In genomic region chr20:54726687-54727086, GRCh38 we compare ENCODE assay signal across 19 cellular contexts.
DNase-seq lines count a peak whose midpoint lies in the region; ATAC-seq, FAIRE-seq and TF ChIP-seq lines count a peak whose summit lies in the region.
"Had no signal": no experiment of that assay in that cellular context is flagged by ENCODE, and none has a peak within 500 bp of the region (broad histone marks: within the 10 kb centered on the region; RNA-seq: fewer than 3 reads in every experiment).

No MANE protein-coding gene starts in this region.

- no peak for TF ChIP-seq EP300 in SK-N-SH (IDR thresholded peaks at IDR 0.05; ENCODE audit: borderline replicate concordance in 1 of 2, low read depth in 1 of 2, low read length in 1 of 2)

- H3K27ac ChIP-seq in SK-N-SH (ENCODE audit: low read depth in 2 of 2, low read length in 1 of 2) (no peak overlapping the region), OCI-LY3 (ENCODE audit: low read length) (no peak overlapping the region), left lung (no peak overlapping the region)
- H3K27ac ChIP-seq: A549, epithelial cell of prostate, sigmoid colon had no signal

- H3K9ac ChIP-seq in SK-N-SH (no peak overlapping the region), Loucy (ENCODE audit: low read depth, low read length, poor library complexity, severe bottlenecking) (no peak overlapping the region), OCI-LY3 (ENCODE audit: low read length) (no peak overlapping the region)

- H3K36me3 ChIP-seq in SK-N-SH (replicated peaks in 1 of 2; ENCODE audit: control insufficient read depth in 1 of 2, insufficient read depth in 2 of 2, low read length in 1 of 2) (no peaks in the 10 kb centered on the region), Loucy (ENCODE audit: insufficient read depth, low read length) (no peaks in the 10 kb centered on the region), OCI-LY3 (replicated peaks; ENCODE audit: low read depth, low read length) (no peaks in the 10 kb centered on the region), left lung (no peaks in the 10 kb centered on the region)
- H3K36me3 ChIP-seq: sigmoid colon had no signal

- H3F3A ChIP-seq in SK-N-SH (replicated peaks; ENCODE audit: insufficient read depth) (no peaks in the 10 kb centered on the region), Loucy (ENCODE audit: low read depth) (no peaks in the 10 kb centered on the region)

- H3K4me3 ChIP-seq in SK-N-SH (ENCODE audit: low read depth in 2 of 2, low read length in 1 of 2) (no peak overlapping the region), Loucy (ENCODE audit: low read length, poor library complexity, severe bottlenecking) (no peak overlapping the region), OCI-LY3 (ENCODE audit: low read length) (no peak overlapping the region), left lung (no peak overlapping the region)
- H3K4me3 ChIP-seq: A549, sigmoid colon had no signal

- no peaks in the 10 kb centered on the region for H3K9me3 ChIP-seq in SK-N-SH
- no peaks in the 10 kb centered on the region for H3K9me3 ChIP-seq in Loucy (ENCODE audit: insufficient read depth, low read depth, low read length)
- no peaks in the 10 kb centered on the region for H3K9me3 ChIP-seq in OCI-LY3 (ENCODE audit: insufficient read depth, low read length)
- no peaks in the 10 kb centered on the region for H3K9me3 ChIP-seq in left lung
- H3K9me3 ChIP-seq: A549, sigmoid colon had no signal

- intact Hi-C loops in left lung (cut with DNase I): no loop called here

- H3K4me1 ChIP-seq in SK-N-SH (ENCODE audit: control insufficient read depth in 1 of 2, insufficient read depth in 2 of 2, low read depth in 1 of 2, low read length in 1 of 2) (no peaks in the 10 kb centered on the region), Loucy (ENCODE audit: insufficient read depth, low read length, poor library complexity, severe bottlenecking) (no peaks in the 10 kb centered on the region), OCI-LY3 (ENCODE audit: low read length) (peaks cover 15% of the 10 kb centered on the region), left lung (no peaks in the 10 kb centered on the region)
- H3K4me1 ChIP-seq: A549, sigmoid colon had no signal

- H3K27me3 ChIP-seq in SK-N-SH (ENCODE audit: insufficient read depth) (no peaks in the 10 kb centered on the region), Loucy (ENCODE audit: insufficient read depth, low read length, poor library complexity, severe bottlenecking) (no peaks in the 10 kb centered on the region), OCI-LY3 (ENCODE audit: low read depth, low read length) (no peaks in the 10 kb centered on the region), left lung (no peaks in the 10 kb centered on the region)
- H3K27me3 ChIP-seq: sigmoid colon had no signal

- WGBS in SK-N-SH (ENCODE audit: low lambda C conversion rate): 9% methylated on average over 4 of the region's 4 CpGs

- POLR2A ChIA-PET in SK-N-SH (lab: Yijun Ruan, JAX): no interaction called here

- peak; percentile 24; the same call in 1 of the 2 replicates for TF ChIP-seq RAD21 in SK-N-SH (IDR thresholded peaks at IDR 0.05; ENCODE audit: low read length)

- H3K4me2 ChIP-seq in SK-N-SH: no peak overlapping the region
- H3K4me2 ChIP-seq in Loucy (ENCODE audit: low read depth, low read length, poor library complexity, severe bottlenecking): no peak overlapping the region
- H3K4me2 ChIP-seq in OCI-LY3 (ENCODE audit: low read length): no peak overlapping the region
- H3K4me2 ChIP-seq: A549 had no signal

- H2AFZ ChIP-seq in SK-N-SH (ENCODE audit: low read depth) (no peak overlapping the region), Loucy (ENCODE audit: low read length) (no peak overlapping the region), OCI-LY3 (ENCODE audit: low read depth, low read length) (peak overlapping the region; percentile 10; the same call in 1 of the 2 replicates)

- CTCF ChIA-PET in SK-N-SH (lab: Yijun Ruan, JAX): interaction anchor here (1.2 to 2.6 kb wide), 3 partner anchors 11 to 46 kb away, joined by 3 to 13 read pairs (median 4); no protein-coding TSS in a partner anchor

- FAIRE-seq in H54 (lab: Jason Lieb, UNC): no peak
- FAIRE-seq: A549, bronchial epithelial cell, GM12891 had no signal

- H3K9me2 ChIP-seq in SK-N-SH (no peaks in the 10 kb centered on the region), Loucy (replicated peaks; ENCODE audit: low read depth, low read length) (no peaks in the 10 kb centered on the region)

- TF ChIP-seq POLR2A in H54 (IDR thresholded peaks at IDR 0.05; ENCODE audit: low read depth, low read length): no peak

- ATAC-seq in SK-N-SH treated with all-trans-retinoic acid at 6 μM for 48 hours: no peak
- peak; percentile 45 for ATAC-seq in left lung
- no peak for ATAC-seq in GM21526 (IDR thresholded peaks at IDR 0.05; ENCODE audit: low FRiP score, unreplicated experiment)
- ATAC-seq: A549; activated T-cell treated with anti-CD3 and anti-CD28 coated beads, Interleukin-2, amount 50 U/mL, for 72 hours had no signal

- H4K20me1 ChIP-seq in SK-N-SH (ENCODE audit: insufficient read depth) (no peaks in the 10 kb centered on the region), Loucy (ENCODE audit: insufficient read depth, low read length, poor library complexity, severe bottlenecking) (no peaks in the 10 kb centered on the region), OCI-LY3 (ENCODE audit: insufficient read depth, low read length) (no peaks in the 10 kb centered on the region)

- H3K79me2 ChIP-seq in SK-N-SH (ENCODE audit: insufficient read depth) (no peaks in the 10 kb centered on the region), Loucy (ENCODE audit: insufficient read depth, low read length) (no peaks in the 10 kb centered on the region), OCI-LY3 (ENCODE audit: low read length) (no peaks in the 10 kb centered on the region)

- DNase-seq in SK-N-SH: no peak
- DNase-seq in left lung: no peak
- DNase-seq in H54 (ENCODE audit: insufficient read length, low spot score): no peak
- no peak for DNase-seq in hippocampal formation (lab: John Stamatoyannopoulos, UW)
- DNase-seq: activated CD4-positive, alpha-beta T cell treated with anti-CD3 and anti-CD28 coated beads, Interleukin-2, amount 50 U/mL, for 4 hours; activated T-cell treated with anti-CD3 and anti-CD28 coated beads, Interleukin-2, amount 50 U/mL, for 72 hours; IMR-90; NCI-H1105; NCI-H2227 treated with DMSO at 0.1 percent for 48 hours; sigmoid colon; stimulated activated CD4-positive, alpha-beta T cell treated with anti-CD3 and anti-CD28 coated beads, Interleukin-2, amount 100 ng/mL, for 48 hours had no signal

- TF ChIP-seq CTCF in SK-N-SH (IDR thresholded peaks at IDR 0.05) (no peak), Loucy (conservative IDR thresholded peaks at IDR 0.05; ENCODE audit: low read length) (peak; percentile 27; the same call in 1 of the 2 replicates), OCI-LY3 (IDR thresholded peaks at IDR 0.05; ENCODE audit: low read depth, low read length) (peak; percentile 51), left lung (IDR thresholded peaks at IDR 0.05) (no peak)

TF ChIP-seq in SK-N-SH, 30 proteins besides CTCF, POLR2A, EP300 and RAD21 (continues in another document):
- no peak for TF ChIP-seq IRF3 (IDR thresholded peaks at IDR 0.05; ENCODE audit: low read depth, low read length)
- no peak for TF ChIP-seq SMC3 (IDR thresholded peaks at IDR 0.05; ENCODE audit: low read depth, low read length)
- no peak for TF ChIP-seq TEAD4 (IDR thresholded peaks at IDR 0.05; ENCODE audit: borderline replicate concordance, insufficient read depth)
- no peak for TF ChIP-seq MAX (IDR thresholded peaks at IDR 0.05; ENCODE audit: low read depth)

TF ChIP-seq in SK-N-SH treated with all-trans-retinoic acid at 6 μM for 48 hours, 23 proteins besides CTCF, POLR2A, EP300 and RAD21 (continues in another document):
- TF ChIP-seq SNAI2 (CRISPR knock-in tag; IDR thresholded peaks at IDR 0.05) (no peak), ZNF8 (CRISPR knock-in tag; IDR thresholded peaks at IDR 0.05) (no peak), ARNTL (CRISPR knock-in tag; IDR thresholded peaks at IDR 0.05; ENCODE audit: borderline replicate concordance, low read depth) (no peak), ZNF70 (CRISPR knock-in tag; IDR thresholded peaks at IDR 0.05) (no peak), ZFP3 (CRISPR knock-in tag; IDR thresholded peaks at IDR 0.05) (no peak), POU6F1 (CRISPR knock-in tag; IDR thresholded peaks at IDR 0.05; ENCODE audit: borderline replicate concordance, low read depth) (no peak), CSRNP3 (CRISPR knock-in tag; IDR thresholded peaks at IDR 0.05) (no peak), ESRRG (CRISPR knock-in tag; IDR thresholded peaks at IDR 0.05) (no peak), PPARA (CRISPR knock-in tag; IDR thresholded peaks at IDR 0.05; ENCODE audit: borderline replicate concordance) (no peak), TCF4 (CRISPR knock-in tag; IDR thresholded peaks at IDR 0.05; ENCODE audit: borderline replicate concordance) (no peak)

Comparison
In these comparisons a context has a peak if more than half of its experiments do, and no peak if none do; other contexts are left out.
1. CTCF ChIP-seq: peak in Loucy (single experiment) and OCI-LY3 (single experiment); none in SK-N-SH (single experiment) and left lung (0 of 2).